In the genomic region with DNA sequence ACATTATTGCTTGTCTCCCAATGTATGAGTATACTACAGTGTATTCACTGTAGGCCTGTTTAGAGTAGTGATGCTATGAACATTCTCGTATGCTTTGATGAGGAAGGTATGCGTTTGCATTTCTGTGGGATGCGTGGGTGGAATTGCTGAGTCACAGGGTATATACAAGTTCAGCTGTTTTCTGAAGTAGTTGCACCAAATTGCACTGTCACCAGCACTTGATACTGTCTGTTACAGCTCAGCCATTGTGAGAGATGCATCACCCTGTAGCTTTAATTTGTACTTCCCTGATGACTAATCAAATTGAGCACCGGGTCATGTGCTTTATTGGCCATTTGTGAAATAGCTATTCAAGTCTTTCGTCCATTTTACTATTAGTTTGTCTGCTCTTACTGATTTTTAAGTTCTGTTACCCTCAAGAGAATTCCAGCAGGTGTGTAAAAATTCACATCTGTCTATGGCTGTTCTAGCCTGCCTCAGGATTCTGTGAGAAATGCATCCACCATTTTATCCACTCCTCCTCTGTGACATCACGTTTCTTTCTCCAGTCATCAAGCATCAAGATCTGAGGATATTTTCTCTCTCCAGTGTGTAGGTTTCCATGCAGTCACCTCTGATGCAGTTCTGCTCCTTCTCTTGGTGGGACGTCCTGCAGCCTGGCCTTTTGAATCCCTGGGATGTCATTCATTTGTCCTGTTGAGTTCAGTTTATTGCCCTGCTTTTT, we compare ENCODE assay signal across 9 cellular contexts.
DNase-seq lines count a peak whose midpoint lies in the region; ATAC-seq and TF ChIP-seq lines count a peak whose summit lies in the region.
"Had no signal": no experiment of that assay in that cellular context is flagged by ENCODE, and none has a peak within 500 bp of the region (broad histone marks: within the 10 kb centered on the region; RNA-seq: fewer than 3 reads in every experiment).

No MANE protein-coding gene starts in this region.

- H3K27me3 Mint-ChIP-seq in activated T-cell treated with anti-CD3 and anti-CD28 coated beads, Interleukin-2, amount 50 U/mL, for 72 hours (ENCODE audit: low read depth), result no peaks in the 10 kb centered on the region
- no peaks in the 10 kb centered on the region for H3K27me3 Mint-ChIP-seq in effector memory CD8-positive, alpha-beta T cell

- peak overlapping the region; percentile 36 for H3K27ac Mint-ChIP-seq in activated T-cell treated with anti-CD3 and anti-CD28 coated beads, Interleukin-2, amount 50 U/mL, for 72 hours
- peak overlapping the region in 1 of 2 donors; percentile 82 for H3K27ac Mint-ChIP-seq in effector memory CD8-positive, alpha-beta T cell

- peaks cover 3 to 5% of the 10 kb centered on the region in 2 donors for H3K9me3 Mint-ChIP-seq in activated T-cell treated with anti-CD3 and anti-CD28 coated beads, Interleukin-2, amount 50 U/mL, for 72 hours
- no peaks in the 10 kb centered on the region for H3K9me3 Mint-ChIP-seq in effector memory CD8-positive, alpha-beta T cell

- no peak overlapping the region for H3K4me3 Mint-ChIP-seq in activated T-cell treated with anti-CD3 and anti-CD28 coated beads, Interleukin-2, amount 50 U/mL, for 72 hours
- H3K4me3 Mint-ChIP-seq in effector memory CD8-positive, alpha-beta T cell, result no peak overlapping the region

- peak; percentile 82 to 83 for ATAC-seq in activated T-cell treated with anti-CD3 and anti-CD28 coated beads, Interleukin-2, amount 50 U/mL, for 72 hours (replicated peaks in 1 of 2)
- no peak for ATAC-seq in effector memory CD8-positive, alpha-beta T cell (replicated peaks)
- ATAC-seq in GM18907 (IDR thresholded peaks at IDR 0.05; ENCODE audit: unreplicated experiment), result no peak

- H3K36me3 Mint-ChIP-seq in activated T-cell treated with anti-CD3 and anti-CD28 coated beads, Interleukin-2, amount 50 U/mL, for 72 hours (ENCODE audit: insufficient read depth in 2 of 2), result peaks cover 13 to 25% of the 10 kb centered on the region in 2 donors
- H3K36me3 Mint-ChIP-seq in effector memory CD8-positive, alpha-beta T cell (ENCODE audit: insufficient read depth), result peaks cover 23% of the 10 kb centered on the region

- peak; percentile 77 for DNase-seq in stimulated activated naive CD4-positive, alpha-beta T cell treated with Interleukin-2 at 50 U/mL for 16 hours (lab: John Stamatoyannopoulos, UW)
- DNase-seq in stimulated activated naive CD4-positive, alpha-beta T cell (lab: John Stamatoyannopoulos, UW), result no peak
- DNase-seq in activated T-cell treated with anti-CD3 and anti-CD28 coated beads, Interleukin-2, amount 50 U/mL, for 72 hours, result peak; percentile 71 to 75
- peak; percentile 94 for DNase-seq in myocyte (ENCODE audit: low read depth)
- DNase-seq in effector memory CD8-positive, alpha-beta T cell, result no peak
- no peak for DNase-seq in NCI-H1417 (lab: John Stamatoyannopoulos, UW)
- DNase-seq in GM20000 (ENCODE audit: low spot score), result no peak
- DNase-seq: right lobe of liver had no signal

- no peak for TF ChIP-seq CTCF in GM20000 (IDR thresholded peaks at IDR 0.05; ENCODE audit: extremely low read depth, missing control alignments)

- H3K4me1 Mint-ChIP-seq in activated T-cell treated with anti-CD3 and anti-CD28 coated beads, Interleukin-2, amount 50 U/mL, for 72 hours (ENCODE audit: low read depth), result peaks cover 76% of the 10 kb centered on the region
- H3K4me1 Mint-ChIP-seq in effector memory CD8-positive, alpha-beta T cell (ENCODE audit: low read depth in 2 of 2), result peaks cover 48 to 52% of the 10 kb centered on the region in 2 donors

Comparison
In these comparisons a context has a peak if more than half of its experiments do, and no peak if none do; other contexts are left out.
1. DNase-seq: peak in stimulated activated naive CD4-positive, alpha-beta T cell treated with Interleukin-2 at 50 U/mL for 16 hours (single experiment), activated T-cell treated with anti-CD3 and anti-CD28 coated beads, Interleukin-2, amount 50 U/mL, for 72 hours (2 of 2) and myocyte (single experiment); none in stimulated activated naive CD4-positive, alpha-beta T cell (0 of 6), effector memory CD8-positive, alpha-beta T cell (0 of 3), NCI-H1417 (0 of 3) and GM20000 (single experiment).
2. ATAC-seq: peak in activated T-cell treated with anti-CD3 and anti-CD28 coated beads, Interleukin-2, amount 50 U/mL, for 72 hours (2 of 2); none in effector memory CD8-positive, alpha-beta T cell (single experiment) and GM18907 (single experiment).